ENCODE assay signal across 27 cellular contexts in genomic region chr17:19670906-19671305, GRCh38. TPM values are rescaled to one million over a fixed set of nuclear protein-coding genes. Genes with fewer than 3 reads are reported as not detected.
DNase-seq lines count a peak whose midpoint lies in the region; ATAC-seq and TF ChIP-seq lines count a peak whose summit lies in the region.
"Had no signal": no experiment of that assay in that cellular context is flagged by ENCODE, and none has a peak within 500 bp of the region (broad histone marks: within the 10 kb centered on the region; RNA-seq: fewer than 3 reads in every experiment).

No MANE protein-coding gene starts in this region.

- no peaks in the 10 kb centered on the region for H3K27me3 ChIP-seq in dorsolateral prefrontal cortex
- H3K27me3 ChIP-seq in mucosa of stomach (ENCODE audit: control insufficient read depth, insufficient read depth, low read length), result no peaks in the 10 kb centered on the region
- H3K27me3 ChIP-seq in tibial nerve, result no peaks in the 10 kb centered on the region
- H3K27me3 ChIP-seq: ascending aorta, testis had no signal

- TF ChIP-seq EP300 in tibial nerve (IDR thresholded peaks at IDR 0.05), result no peak

- TF ChIP-seq POLR2A in tibial nerve (IDR thresholded peaks at IDR 0.05), result no peak

- no peak for ATAC-seq in T-helper 17 cell
- ATAC-seq: naive thymus-derived CD4-positive, alpha-beta T cell; SK-N-SH treated with all-trans-retinoic acid at 6 μM for 48 hours had no signal

- H3K36me3 Mint-ChIP-seq in T-helper 17 cell (ENCODE audit: low read depth), result peaks cover 11% of the 10 kb centered on the region

- H3K9me3 ChIP-seq in mucosa of stomach (ENCODE audit: control insufficient read depth, low read length), result no peaks in the 10 kb centered on the region
- no peaks in the 10 kb centered on the region for H3K9me3 ChIP-seq in tibial nerve
- H3K9me3 ChIP-seq in T-helper 17 cell (ENCODE audit: control insufficient read depth, low read length, poor library complexity, severe bottlenecking), result no peaks in the 10 kb centered on the region
- H3K9me3 ChIP-seq: ascending aorta, testis had no signal

- H3K27ac Mint-ChIP-seq in T-helper 17 cell, result no peak overlapping the region
- H3K27ac Mint-ChIP-seq: dendritic cell treated with granulocyte-macrophage colony-stimulating factor and Interleukin-4, amounts not matched to agents 40 ng/mL and 50 ng/mL, for 4 days; T-helper 2 cell treated with Interferon-gamma antibody and Interleukin-4, amounts not matched to agents 5 μg/mL and 100 μg/mL, for 36 hours had no signal

- H3K4me3 ChIP-seq in dorsolateral prefrontal cortex, result no peak overlapping the region
- H3K4me3 ChIP-seq in mucosa of stomach (ENCODE audit: low read length), result no peak overlapping the region
- no peak overlapping the region for H3K4me3 ChIP-seq in tibial nerve
- H3K4me3 ChIP-seq: ascending aorta, smooth muscle cell, testis had no signal

- H3K4me3 Mint-ChIP-seq in T-helper 17 cell, result no peak overlapping the region
- H3K4me3 Mint-ChIP-seq: CD8-positive, alpha-beta memory T cell; dendritic cell treated with granulocyte-macrophage colony-stimulating factor and Interleukin-4, amounts not matched to agents 40 ng/mL and 50 ng/mL, for 4 days; naive thymus-derived CD4-positive, alpha-beta T cell; T-helper 2 cell treated with Interferon-gamma antibody and Interleukin-4, amounts not matched to agents 5 μg/mL and 100 μg/mL, for 36 hours had no signal

- peak overlapping the region; percentile 8 for H3K9ac ChIP-seq in mucosa of stomach (ENCODE audit: low read length)

- H3K27me3 Mint-ChIP-seq in T-helper 17 cell, result no peaks in the 10 kb centered on the region
- H3K27me3 Mint-ChIP-seq: CD8-positive, alpha-beta memory T cell; dendritic cell treated with granulocyte-macrophage colony-stimulating factor and Interleukin-4, amounts not matched to agents 40 ng/mL and 50 ng/mL, for 4 days; naive thymus-derived CD4-positive, alpha-beta T cell had no signal

- intact Hi-C loops in dorsolateral prefrontal cortex (cut with DNase I), result no loop called here

- TF ChIP-seq CTCF in dorsolateral prefrontal cortex (IDR thresholded peaks at IDR 0.05 in 54 of 56, conservative IDR thresholded peaks at IDR 0.05 in 2 of 56; ENCODE audit: low read depth in 1 of 56, partially characterized antibody in 56 of 56) (no peak), tibial nerve (IDR thresholded peaks at IDR 0.05) (no peak)

- 68 to 81% methylated on average over 2 of the region's 2 CpGs for WGBS in tibial nerve, 2 donors

- H3K36me3 ChIP-seq in mucosa of stomach (ENCODE audit: control insufficient read depth, insufficient read depth, low read length) (peaks cover 4% of the 10 kb centered on the region), tibial nerve (peaks cover 0 to 59% (median 0%) of the 10 kb centered on the region in 3 donors)

- H3K4me1 Mint-ChIP-seq in T-helper 17 cell, result no peaks in the 10 kb centered on the region
- H3K4me1 Mint-ChIP-seq: CD8-positive, alpha-beta memory T cell had no signal

- H3K27ac ChIP-seq in dorsolateral prefrontal cortex (peak overlapping the region in 37 of 59 donors; percentile 6 to 87 (median 59)), tibial nerve (peak overlapping the region in 3 of 4 donors; percentile 64 to 73 (median 68))
- H3K27ac ChIP-seq: testis had no signal

- DNase-seq in NOMO-1 treated with DMSO at 0.1 percent for 48 hours (lab: John Stamatoyannopoulos, UW; ENCODE audit: unreplicated experiment), result peak; percentile 21
- no peak for DNase-seq in NOMO-1 treated with dmso at 0.1 percent for 144 hours (lab: John Stamatoyannopoulos, UW; ENCODE audit: unreplicated experiment)
- no peak for DNase-seq in dorsolateral prefrontal cortex
- no peak for DNase-seq in tibial nerve (ENCODE audit: low spot score in 2 of 2)
- no peak for DNase-seq in NCI-H1694 treated with DMSO at 0.1 percent for 48 hours (lab: John Stamatoyannopoulos, UW)
- DNase-seq in DMS153 (lab: John Stamatoyannopoulos, UW), result no peak
- DNase-seq in T-helper 17 cell, result no peak
- DNase-seq: 8988T; activated CD4-positive, alpha-beta T cell treated with anti-CD3 and anti-CD28 coated beads, Interleukin-2, amount 50 U/mL, for 1 hour; activated naive CD4-positive, alpha-beta T cell treated with anti-CD3 and anti-CD28 coated beads, Interleukin-2, amount 50 U/mL, for 16 hours; caudate nucleus; CD8-positive, alpha-beta memory T cell; GDM1; kidney glomerular epithelial cell; mesendoderm; naive thymus-derived CD4-positive, alpha-beta T cell; NCI-H2171; NCI-H524; NK-92 treated with Interleukin-12 subunit alpha and Interleukin-12 subunit beta, amount 100 ng/mL, for 24 hours; RPMI8226; testis had no signal

- H3K4me1 ChIP-seq in mucosa of stomach (ENCODE audit: control insufficient read depth, insufficient read depth, low read length) (peaks cover 22% of the 10 kb centered on the region), tibial nerve (peaks cover 0 to 22% (median 12%) of the 10 kb centered on the region in 4 donors)
- H3K4me1 ChIP-seq: testis had no signal

RNA-seq across cellular contexts. Expression of gene ALDH3A2, which starts 22.4 kb away (rescaled TPM):
- 100 to 1,000 TPM in 31 of 120 experiments, 10 to 100 TPM in 89; 54.2 to 160 (median 92.6) TPM for total RNA-seq in dorsolateral prefrontal cortex
- total RNA-seq in tibial nerve, result 100 to 1,000 TPM in 2 of 4 donors, 10 to 100 TPM in 2; 84.3 to 152 (median 105) TPM
- total RNA-seq in T-helper 17 cell, result 10 to 100 TPM; 16.1 to 17.1 TPM

RNA-seq across cellular contexts. Expression of gene SLC47A2, which starts 45.5 kb away (rescaled TPM):
- 1 to 10 TPM in 15 of 120 experiments, under 1 TPM in 42, not detected in 63; 0.20 to 4.0 (median 0.66) TPM for total RNA-seq in dorsolateral prefrontal cortex
- not detected for total RNA-seq in tibial nerve
- total RNA-seq in T-helper 17 cell, result not detected
- total RNA-seq: ascending aorta; CD8-positive, alpha-beta memory T cell; naive thymus-derived CD4-positive, alpha-beta T cell; smooth muscle cell had no signal
